In genomic region chr2:75640621-75641121, GRCh38 we compare ENCODE assay signal across 8 cellular contexts. TPM values are rescaled to one million over a fixed set of nuclear protein-coding genes. Genes with fewer than 3 reads are reported as not detected.
A peak's percentile ranks its signal among the peaks of the same experiment; 100 is the strongest.
DNase-seq lines count a peak whose midpoint lies in the region; ATAC-seq and FAIRE-seq lines count a peak whose summit lies in the region.

No MANE protein-coding gene starts in this region.

- peak; percentile 99 for ATAC-seq in HG02885 (IDR thresholded peaks at IDR 0.05; ENCODE audit: poor library complexity, unreplicated experiment)

- FAIRE-seq in GM18507 (lab: Jason Lieb, UNC) = peak; percentile 65

- DNase-seq in AG08396 (ENCODE audit: low spot score) (peak; percentile 80), GM18507 (ENCODE audit: extremely low spot score, insufficient read length, low read depth) (peak; percentile 14), NCI-H2107 (lab: John Stamatoyannopoulos, UW) (peak; percentile 11), dermis microvascular lymphatic vessel endothelial cell (ENCODE audit: low read depth in 2 of 2) (peak; percentile 89 to 94), medulla oblongata (ENCODE audit: extremely low spot score) (peak; percentile 83)
- DNase-seq in activated CD4-positive, alpha-beta T cell treated with anti-CD3 and anti-CD28 coated beads for 48 hours = peak; percentile 71
- DNase-seq in stimulated activated CD8-positive, alpha-beta memory T cell treated with anti-CD3 and anti-CD28 coated beads, Interleukin-2, amount 100 ng/mL, for 48 hours (ENCODE audit: low read depth in 2 of 2) = peak; percentile 16 to 27

RNA-seq across cellular contexts. Expression of gene MRPL19, which starts 5.9 kb away (rescaled TPM):
- 22.9 and 36.5 TPM in 2 replicates for total RNA-seq in dermis microvascular lymphatic vessel endothelial cell

Comparison
In these comparisons a context has a peak if more than half of its experiments do, and no peak if none do; other contexts are left out.
1. Peak in every context shown above with its lines: DNase-seq and ATAC-seq.
2. DNase-seq: peak in every context shown above with its lines; median percentile 92 in dermis microvascular lymphatic vessel endothelial cell; 83 in medulla oblongata; 80 in AG08396; 71 in activated CD4-positive, alpha-beta T cell treated with anti-CD3 and anti-CD28 coated beads for 48 hours; 22 in stimulated activated CD8-positive, alpha-beta memory T cell treated with anti-CD3 and anti-CD28 coated beads, Interleukin-2, amount 100 ng/mL, for 48 hours; 14 in GM18507; 11 in NCI-H2107.